Comparison of ENCODE assay signal across 1 cellular context in genomic region chr16:970766-971581, GRCh38.
TF ChIP-seq lines count a peak whose summit lies in the region.

Gene LMF1 (minus strand): TSS chr16:970984. CDS start chr16:970980, 4 bp downstream.

TF ChIP-seq in HepG2, 621 proteins besides CTCF, POLR2A, EP300 and RAD21 (continued from another document and continues in another):
- no peak for TF ChIP-seq MNT (IDR thresholded peaks at IDR 0.05)
- TF ChIP-seq HMG20A (CRISPR knock-in tag; IDR thresholded peaks at IDR 0.05; ENCODE audit: borderline replicate concordance): peak; percentile 51; the same call in 1 of the 2 replicates
- peak; percentile 12; the same call in 1 of the 2 replicates for TF ChIP-seq TRIM24 (CRISPR knock-in tag; IDR thresholded peaks at IDR 0.05)
- TF ChIP-seq ZMYM3 (CRISPR knock-in tag; IDR thresholded peaks at IDR 0.05): no peak
- no peak for TF ChIP-seq ZNF781 (CRISPR knock-in tag; IDR thresholded peaks at IDR 0.05; ENCODE audit: borderline replicate concordance, not compliant biosample characterization)
- no peak for TF ChIP-seq MAFF (IDR thresholded peaks at IDR 0.05; ENCODE audit: low read depth, low read length)
- peak; percentile 92; the same call in 1 of the 2 replicates for TF ChIP-seq ARHGAP35 (CRISPR knock-in tag; IDR thresholded peaks at IDR 0.05; ENCODE audit: borderline replicate concordance)
- TF ChIP-seq ZNF337 (CRISPR knock-in tag; IDR thresholded peaks at IDR 0.05; ENCODE audit: borderline replicate concordance, low read depth): no peak
- TF ChIP-seq ZNF496 (CRISPR knock-in tag; IDR thresholded peaks at IDR 0.05; ENCODE audit: insufficient replicate concordance): no peak
- 0 out of 2 replicates have a peak, but pooled peaks have one; percentile 10 for TF ChIP-seq RFXANK (CRISPR knock-in tag; IDR thresholded peaks at IDR 0.05)
- no peak for TF ChIP-seq RXRB (CRISPR knock-in tag; IDR thresholded peaks at IDR 0.05; ENCODE audit: borderline replicate concordance)
- TF ChIP-seq TFDP2 (CRISPR knock-in tag; IDR thresholded peaks at IDR 0.05): no peak; the same call in 1 of the 2 replicates
- peak; percentile 67 for TF ChIP-seq PAXIP1 (CRISPR knock-in tag; conservative IDR thresholded peaks at IDR 0.05)
- TF ChIP-seq ZBTB26 (CRISPR knock-in tag; IDR thresholded peaks at IDR 0.05; ENCODE audit: borderline replicate concordance): no peak; the same call in 1 of the 2 replicates
- TF ChIP-seq TEF (CRISPR knock-in tag; IDR thresholded peaks at IDR 0.05): no peak
- peak; percentile 86 for TF ChIP-seq ZNF687 (CRISPR knock-in tag; IDR thresholded peaks at IDR 0.05)
- no peak for TF ChIP-seq ZNF10 (CRISPR knock-in tag; IDR thresholded peaks at IDR 0.05; ENCODE audit: borderline replicate concordance, low read depth)
- no peak for TF ChIP-seq TRIM22 (IDR thresholded peaks at IDR 0.05)
- TF ChIP-seq CENPBD1 (CRISPR knock-in tag; IDR thresholded peaks at IDR 0.05; ENCODE audit: borderline replicate concordance, low read depth): no peak
- TF ChIP-seq NFE2L1 (CRISPR knock-in tag; IDR thresholded peaks at IDR 0.05; ENCODE audit: borderline replicate concordance): no peak
- 0 out of 2 replicates have a peak, but pooled peaks have one; percentile 31 for TF ChIP-seq RELA (CRISPR knock-in tag; IDR thresholded peaks at IDR 0.05)
- no peak for TF ChIP-seq ZNF790 (CRISPR knock-in tag; IDR thresholded peaks at IDR 0.05; ENCODE audit: borderline replicate concordance)
- TF ChIP-seq ZNF552 (CRISPR knock-in tag; IDR thresholded peaks at IDR 0.05; ENCODE audit: borderline replicate concordance): 0 out of 2 replicates have a peak, but pooled peaks have one; percentile 80
- no peak for TF ChIP-seq ZBTB42 (CRISPR knock-in tag; IDR thresholded peaks at IDR 0.05)
- peak; percentile 56; the same call in 1 of the 2 replicates for TF ChIP-seq RBAK (CRISPR knock-in tag; IDR thresholded peaks at IDR 0.05)
- peak; percentile 43; the same call in 1 of the 2 replicates for TF ChIP-seq ZC3H4 (CRISPR knock-in tag; IDR thresholded peaks at IDR 0.05; ENCODE audit: borderline replicate concordance)
- TF ChIP-seq ZNF589 (CRISPR knock-in tag; conservative IDR thresholded peaks at IDR 0.05): peak; percentile 84; the same call in 1 of the 2 replicates
- no peak for TF ChIP-seq ZNF3 (CRISPR knock-in tag; IDR thresholded peaks at IDR 0.05)
- peak; percentile 57 for TF ChIP-seq ZNF142 (CRISPR knock-in tag; IDR thresholded peaks at IDR 0.05)
- no peak for TF ChIP-seq ZNF251 (CRISPR knock-in tag; IDR thresholded peaks at IDR 0.05)
- peak; percentile 42 for TF ChIP-seq HNRNPK (IDR thresholded peaks at IDR 0.05; ENCODE audit: low read depth, low read length, poor library complexity, severe bottlenecking)
- 0 out of 2 replicates have a peak, but pooled peaks have one; percentile 5 for TF ChIP-seq KDM5A (IDR thresholded peaks at IDR 0.05; ENCODE audit: borderline replicate concordance, low read length)
- 0 out of 2 replicates have a peak, but pooled peaks have one; percentile 23 for TF ChIP-seq GATAD2A (CRISPR knock-in tag; IDR thresholded peaks at IDR 0.05)
- no peak for TF ChIP-seq SRSF9 (IDR thresholded peaks at IDR 0.05; ENCODE audit: borderline replicate concordance, insufficient read depth, low read depth, low read length, poor library complexity, severe bottlenecking)
- TF ChIP-seq ZSCAN22 (CRISPR knock-in tag; IDR thresholded peaks at IDR 0.05): peak; percentile 59; the same call in 1 of the 2 replicates
- peak; percentile 39; the same call in 1 of the 2 replicates for TF ChIP-seq ZNF451 (CRISPR knock-in tag; IDR thresholded peaks at IDR 0.05)
- 0 out of 2 replicates have a peak, but pooled peaks have one; percentile 51 for TF ChIP-seq ZKSCAN8 (CRISPR knock-in tag; IDR thresholded peaks at IDR 0.05; ENCODE audit: borderline replicate concordance)
- no peak for TF ChIP-seq PLRG1 (conservative IDR thresholded peaks at IDR 0.05)
- TF ChIP-seq MAX (IDR thresholded peaks at IDR 0.05): peak; percentile 79
